In genomic region chr12:12072064-12072760, GRCh38 we compare ENCODE assay signal across 1 cellular context.
A peak's percentile ranks its signal among the peaks of the same experiment; 100 is the strongest.
TF ChIP-seq lines count a peak whose summit lies in the region.

No MANE protein-coding gene starts in this region.

TF ChIP-seq in HepG2, 621 proteins besides CTCF, POLR2A, EP300 and RAD21 (continued from another document and continues in another):
- TF ChIP-seq POGK (CRISPR knock-in tag; conservative IDR thresholded peaks at IDR 0.05) (0 out of 2 replicates have a peak, but pooled peaks have one; percentile 36), ZNF781 (CRISPR knock-in tag; IDR thresholded peaks at IDR 0.05; ENCODE audit: borderline replicate concordance, not compliant biosample characterization) (no peak), FOXC1 (CRISPR knock-in tag; IDR thresholded peaks at IDR 0.05; ENCODE audit: borderline replicate concordance) (no peak), SALL1 (CRISPR knock-in tag; IDR thresholded peaks at IDR 0.05) (peak; percentile 46; the same call in 1 of the 2 replicates), CBX5 (CRISPR knock-in tag; IDR thresholded peaks at IDR 0.05; ENCODE audit: borderline replicate concordance) (0 out of 2 replicates have a peak, but pooled peaks have one; percentile 16), MAFG (CRISPR knock-in tag; IDR thresholded peaks at IDR 0.05) (no peak), NR2C2 (CRISPR knock-in tag; IDR thresholded peaks at IDR 0.05; ENCODE audit: borderline replicate concordance) (no peak), ZEB1 (IDR thresholded peaks at IDR 0.05; ENCODE audit: insufficient replicate concordance, low read depth) (peak; percentile 66), MAFF (IDR thresholded peaks at IDR 0.05; ENCODE audit: low read depth, low read length) (no peak), SCMH1 (CRISPR knock-in tag; IDR thresholded peaks at IDR 0.05; ENCODE audit: borderline replicate concordance) (no peak), ZNF563 (CRISPR knock-in tag; IDR thresholded peaks at IDR 0.05) (no peak), ZNF292 (CRISPR knock-in tag; IDR thresholded peaks at IDR 0.05; ENCODE audit: borderline replicate concordance, low read depth) (peak; percentile 33; the same call in 1 of the 2 replicates), STAG1 (CRISPR knock-in tag; IDR thresholded peaks at IDR 0.05) (peak; percentile 26; the same call in 1 of the 2 replicates), ZNF280B (CRISPR knock-in tag; IDR thresholded peaks at IDR 0.05; ENCODE audit: borderline replicate concordance) (peak; percentile 44; the same call in 1 of the 2 replicates), MAX (IDR thresholded peaks at IDR 0.05) (0 out of 2 replicates have a peak, but pooled peaks have one; percentile 28), ZNF138 (CRISPR knock-in tag; IDR thresholded peaks at IDR 0.05; ENCODE audit: low read depth) (no peak), ZNF451 (CRISPR knock-in tag; IDR thresholded peaks at IDR 0.05) (0 out of 2 replicates have a peak, but pooled peaks have one; percentile 41), ZNF773 (CRISPR knock-in tag; IDR thresholded peaks at IDR 0.05; ENCODE audit: borderline replicate concordance) (no peak), ZNF143 (CRISPR knock-in tag; IDR thresholded peaks at IDR 0.05) (no peak), ZNF879 (CRISPR knock-in tag; IDR thresholded peaks at IDR 0.05) (no peak), FOSL2 (CRISPR knock-in tag; IDR thresholded peaks at IDR 0.05) (no peak), PITX1 (CRISPR knock-in tag; IDR thresholded peaks at IDR 0.05) (peak; percentile 31; the same call in 1 of the 2 replicates), ZNF432 (CRISPR knock-in tag; IDR thresholded peaks at IDR 0.05; ENCODE audit: borderline replicate concordance) (no peak), PRPF4 (IDR thresholded peaks at IDR 0.05; ENCODE audit: low read depth, low read length, poor library complexity, severe bottlenecking) (no peak), MYC (CRISPR knock-in tag; IDR thresholded peaks at IDR 0.05; ENCODE audit: borderline replicate concordance) (0 out of 2 replicates have a peak, but pooled peaks have one; percentile 25), ZNF546 (CRISPR knock-in tag; conservative IDR thresholded peaks at IDR 0.05) (no peak), TEAD3 (CRISPR knock-in tag; optimal IDR thresholded peaks at IDR 0.05; ENCODE audit: borderline replicate concordance) (peak; percentile 81), HDAC2 (CRISPR knock-in tag; IDR thresholded peaks at IDR 0.05) (peak; percentile 14; the same call in 1 of the 2 replicates), HMGA1 (CRISPR knock-in tag; conservative IDR thresholded peaks at IDR 0.05) (no peak), STAT5B (CRISPR knock-in tag; IDR thresholded peaks at IDR 0.05) (no peak), ZNF598 (CRISPR knock-in tag; IDR thresholded peaks at IDR 0.05; ENCODE audit: borderline replicate concordance) (0 out of 2 replicates have a peak, but pooled peaks have one; percentile 56), DZIP1 (CRISPR knock-in tag; IDR thresholded peaks at IDR 0.05) (no peak), TBX3 (IDR thresholded peaks at IDR 0.05; ENCODE audit: borderline replicate concordance) (no peak), ZNF574 (CRISPR knock-in tag; IDR thresholded peaks at IDR 0.05) (0 out of 2 replicates have a peak, but pooled peaks have one; percentile 24), ZNF512B (CRISPR knock-in tag; IDR thresholded peaks at IDR 0.05; ENCODE audit: borderline replicate concordance) (0 out of 2 replicates have a peak, but pooled peaks have one; percentile 56), HNF1B (CRISPR knock-in tag; IDR thresholded peaks at IDR 0.05) (0 out of 2 replicates have a peak, but pooled peaks have one; percentile 26), TEF (CRISPR knock-in tag; IDR thresholded peaks at IDR 0.05) (no peak), ZMYM4 (CRISPR knock-in tag; IDR thresholded peaks at IDR 0.05) (no peak), PCBP2 (optimal IDR thresholded peaks at IDR 0.05; ENCODE audit: low read depth, low read length, poor library complexity, severe bottlenecking) (no peak), ZNF224 (CRISPR knock-in tag; IDR thresholded peaks at IDR 0.05) (0 out of 2 replicates have a peak, but pooled peaks have one; percentile 58), GPBP1L1 (CRISPR knock-in tag; IDR thresholded peaks at IDR 0.05) (no peak), ELF1 (CRISPR knock-in tag; IDR thresholded peaks at IDR 0.05) (no peak), THAP9 (CRISPR knock-in tag; IDR thresholded peaks at IDR 0.05; ENCODE audit: borderline replicate concordance) (no peak)
